ENCODE assay signal across 8 cellular contexts in genomic region chr2:121563754-121564153, GRCh38. TPM values are rescaled to one million over a fixed set of nuclear protein-coding genes. Genes with fewer than 3 reads are reported as not detected.
"Had no signal": no experiment of that assay in that cellular context is flagged by ENCODE, and none has a peak within 500 bp of the region (broad histone marks: within the 10 kb centered on the region; RNA-seq: fewer than 3 reads in every experiment).

No MANE protein-coding gene starts in this region.

RNA-seq across cellular contexts. Expression of gene RNU4ATAC, which starts 33.1 kb away (rescaled TPM):
- total RNA-seq: HT-29, LHCN-M2, MCF 10A, OCI-LY7, PC-3, SK-MEL-5 had no signal
- polyA plus RNA-seq: IMR-90, SK-N-SH had no signal
